In the genomic region with DNA sequence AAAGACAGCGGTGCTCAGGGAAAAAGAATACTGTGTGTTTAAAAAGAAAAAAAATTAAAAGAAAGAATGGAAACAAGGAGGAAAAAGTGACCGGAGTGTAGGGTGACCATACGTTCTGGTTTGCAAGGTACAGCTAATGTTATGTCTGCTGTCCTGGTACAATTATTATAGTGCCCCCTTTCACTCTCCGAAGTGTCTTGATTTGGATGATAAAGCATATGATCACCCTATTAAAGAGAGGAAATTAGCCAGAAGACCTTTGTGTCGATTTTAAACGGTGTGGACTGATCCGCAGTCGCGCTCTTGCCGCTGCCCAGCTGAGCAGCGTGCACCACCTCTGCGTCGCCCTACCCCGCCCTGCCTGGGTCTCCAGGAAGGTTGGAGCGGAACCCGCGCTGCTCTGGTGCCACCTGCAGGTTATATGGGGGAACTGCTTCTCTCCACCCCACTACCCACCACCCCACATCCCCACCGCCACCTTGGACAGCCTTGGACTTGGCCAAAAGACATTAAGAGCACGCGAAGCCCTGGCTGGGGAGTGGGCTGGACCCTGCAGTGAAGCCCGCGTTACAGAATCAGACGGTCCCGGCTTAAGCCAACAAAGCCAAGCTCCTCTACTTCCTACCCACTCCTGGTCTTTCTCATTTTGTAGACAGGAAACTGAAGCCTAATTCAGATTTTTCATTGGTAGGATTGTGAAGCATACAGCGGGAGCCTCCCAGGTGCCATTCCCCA, we compare ENCODE assay signal across 8 cellular contexts. TPM values are rescaled to one million over a fixed set of nuclear protein-coding genes. Genes with fewer than 3 reads are reported as not detected.
DNase-seq lines count a peak whose midpoint lies in the region; TF ChIP-seq lines count a peak whose summit lies in the region.

No MANE protein-coding gene starts in this region.

- TF ChIP-seq CTCF in right atrium auricular region (IDR thresholded peaks at IDR 0.05) (peak; percentile 86 to 96), vagina (IDR thresholded peaks at IDR 0.05) (peak; percentile 28 to 87 (median 67))

- H3K27me3 ChIP-seq in HAP-1 (ENCODE audit: low read depth), result peaks cover 13% of the 10 kb centered on the region; the same call in 1 of the 2 replicates
- peaks cover 16% of the 10 kb centered on the region for H3K27me3 ChIP-seq in adipocyte (replicated peaks; ENCODE audit: control insufficient read depth, insufficient read depth, low read length)
- no peaks in the 10 kb centered on the region for H3K27me3 ChIP-seq in right atrium auricular region
- no peaks in the 10 kb centered on the region for H3K27me3 ChIP-seq in rectal smooth muscle tissue (ENCODE audit: control insufficient read depth, insufficient read depth, low read length)
- H3K27me3 ChIP-seq in vagina, result no peaks in the 10 kb centered on the region

- H3K27ac ChIP-seq in right atrium auricular region (no peak overlapping the region), rectal smooth muscle tissue (ENCODE audit: low read depth, low read length) (no peak overlapping the region), vagina (no peak overlapping the region)

- in situ Hi-C loops in HAP-1 (cut with MboI; ENCODE audit: low sequenced_read_pairs), result no loop called here

- DNase-seq in DMS153 (lab: John Stamatoyannopoulos, UW), result peak; percentile 2
- peak; percentile 93 to 98 for DNase-seq in HAP-1 (ENCODE audit: low spot score in 2 of 2)
- peak; percentile 14 for DNase-seq in NCI-H128 (lab: John Stamatoyannopoulos, UW; ENCODE audit: unreplicated experiment)
- peak; percentile 48 to 74 (median 68) for DNase-seq in T-helper 1 cell
- DNase-seq in adipocyte (ENCODE audit: low read depth), result peak; percentile 92
- DNase-seq in right atrium auricular region (ENCODE audit: low spot score), result peak; percentile 80
- DNase-seq in vagina (ENCODE audit: extremely low spot score in 2 of 2), result peak in 1 of 2 donors; percentile 84

- no peaks in the 10 kb centered on the region for H3K9me3 ChIP-seq in HAP-1
- H3K9me3 ChIP-seq in adipocyte (ENCODE audit: control insufficient read depth, low read length), result no peaks in the 10 kb centered on the region
- no peaks in the 10 kb centered on the region for H3K9me3 ChIP-seq in right atrium auricular region
- H3K9me3 ChIP-seq in vagina, result no peaks in the 10 kb centered on the region

- peak overlapping the region; percentile 16 for H3K4me3 ChIP-seq in HAP-1
- peak overlapping the region; percentile 70 for H3K4me3 ChIP-seq in adipocyte (ENCODE audit: low read length)
- H3K4me3 ChIP-seq in right atrium auricular region, result peak overlapping the region in 1 of 2 donors; percentile 27
- H3K4me3 ChIP-seq in rectal smooth muscle tissue (ENCODE audit: low read length), result peak overlapping the region; percentile 52
- H3K4me3 ChIP-seq in vagina, result peak overlapping the region; percentile 26 to 47

- peak overlapping the region; percentile 35 for H3K9ac ChIP-seq in adipocyte (ENCODE audit: low read length)
- H3K9ac ChIP-seq in rectal smooth muscle tissue (ENCODE audit: low read length), result no peak overlapping the region

- intact Hi-C loops in vagina (cut with DNase I), result loop anchor here (10.0 kb wide), 1 partner anchor 117 kb away; no protein-coding TSS in a partner anchor

- no peaks in the 10 kb centered on the region for H3K36me3 ChIP-seq in HAP-1 (replicated peaks)
- H3K36me3 ChIP-seq in adipocyte (ENCODE audit: control insufficient read depth, insufficient read depth, low read length, severe bottlenecking), result no peaks in the 10 kb centered on the region
- no peaks in the 10 kb centered on the region for H3K36me3 ChIP-seq in right atrium auricular region
- H3K36me3 ChIP-seq in rectal smooth muscle tissue (ENCODE audit: control insufficient read depth, insufficient read depth, low read length), result no peaks in the 10 kb centered on the region
- no peaks in the 10 kb centered on the region for H3K36me3 ChIP-seq in vagina

- H3K4me1 ChIP-seq in HAP-1, result peaks cover 6% of the 10 kb centered on the region
- H3K4me1 ChIP-seq in adipocyte (ENCODE audit: control insufficient read depth, insufficient read depth, low read length), result peaks cover 8% of the 10 kb centered on the region
- H3K4me1 ChIP-seq in right atrium auricular region, result peaks cover 0 to 4% of the 10 kb centered on the region in 2 donors
- no peaks in the 10 kb centered on the region for H3K4me1 ChIP-seq in rectal smooth muscle tissue (ENCODE audit: control insufficient read depth, insufficient read depth, low read length)
- peaks cover 7% of the 10 kb centered on the region for H3K4me1 ChIP-seq in vagina

- no peak for TF ChIP-seq POLR2A in vagina (IDR thresholded peaks at IDR 0.05)

RNA-seq across cellular contexts. Expression of gene UBE2Q2, which starts 41.2 kb away (rescaled TPM):
- total RNA-seq in right atrium auricular region (10 to 100 TPM; 19.3 to 30.4 TPM), vagina (21.6 TPM)
